ENCODE assay signal across 14 cellular contexts in the genomic region with DNA sequence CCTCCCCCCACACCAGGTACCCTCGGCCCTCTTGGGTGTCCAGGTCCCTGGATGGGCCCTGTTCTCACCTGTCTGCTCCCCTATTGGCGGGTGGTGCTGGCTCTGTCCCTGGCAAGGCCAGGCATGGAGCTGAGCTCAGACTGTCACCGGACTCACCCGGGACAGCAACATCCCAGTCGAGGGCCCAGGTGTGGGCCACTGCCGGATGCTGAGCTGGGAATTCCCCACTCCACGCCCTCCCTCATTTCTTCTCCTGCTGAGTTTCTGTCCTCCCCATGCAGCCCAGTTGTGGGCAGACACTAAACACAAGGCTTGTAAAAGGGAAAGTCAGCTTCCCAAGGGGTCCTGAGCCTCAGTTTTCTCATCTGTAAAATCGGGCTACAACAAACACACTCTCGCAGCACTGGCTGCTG. TPM values are rescaled to one million over a fixed set of nuclear protein-coding genes. Genes with fewer than 3 reads are reported as not detected.
A peak's percentile ranks its signal among the peaks of the same experiment; 100 is the strongest.
DNase-seq lines count a peak whose midpoint lies in the region; ATAC-seq, FAIRE-seq and TF ChIP-seq lines count a peak whose summit lies in the region.
"Had no signal": no experiment of that assay in that cellular context is flagged by ENCODE, and none has a peak within 500 bp of the region (broad histone marks: within the 10 kb centered on the region; RNA-seq: fewer than 3 reads in every experiment).

No MANE protein-coding gene starts in this region.

- no peak overlapping the region for H3K4me2 ChIP-seq in HepG2 (ENCODE audit: low read depth, low read length)

- POLR2A ChIA-PET in HepG2 (lab: Yijun Ruan, JAX) = no interaction called here
- POLR2A ChIA-PET in activated naive CD8-positive, alpha-beta T cell treated with anti-CD3 and anti-CD28 coated beads, Interleukin-2, amount 10 ng/mL, durations not matched to agents 7 days and 5 days (lab: Charles Lee) = interaction anchor here (0.6 to 1.3 kb wide), 3 partner anchors 34 to 50 kb away, joined by 3 to 5 read pairs (median 3); no protein-coding TSS in a partner anchor

- H3K27ac Mint-ChIP-seq in activated naive CD8-positive, alpha-beta T cell treated with anti-CD3 and anti-CD28 coated beads, Interleukin-2, amount 10 ng/mL, durations not matched to agents 7 days and 5 days = peak overlapping the region; percentile 52

- no peaks in the 10 kb centered on the region for H3K79me2 ChIP-seq in HepG2 (ENCODE audit: insufficient read depth, low read length)

- H3K9me3 ChIP-seq in HepG2 (ENCODE audit: low read length) (no peaks in the 10 kb centered on the region), right lobe of liver (no peaks in the 10 kb centered on the region), mucosa of descending colon (no peaks in the 10 kb centered on the region)
- H3K9me3 ChIP-seq: ascending aorta, testis had no signal

- peaks cover 21% of the 10 kb centered on the region for H3K4me1 Mint-ChIP-seq in activated naive CD8-positive, alpha-beta T cell treated with anti-CD3 and anti-CD28 coated beads, Interleukin-2, amount 10 ng/mL, durations not matched to agents 7 days and 5 days

- TF ChIP-seq CTCF in HepG2 (CRISPR knock-in tag; IDR thresholded peaks at IDR 0.05) = no peak
- TF ChIP-seq CTCF in right lobe of liver (IDR thresholded peaks at IDR 0.05) = no peak
- no peak for TF ChIP-seq CTCF in mucosa of descending colon (IDR thresholded peaks at IDR 0.05)

- BruUV-seq in HepG2 (replicated peaks; lab: Mats Ljungman, UMichigan) = no TSS peak

- WGBS in HepG2 (ENCODE audit: low lambda C conversion rate) = 37% methylated on average over 6 of the region's 9 CpGs
- 79% methylated on average over 3 of the region's 9 CpGs for WGBS in right lobe of liver (ENCODE audit: insufficient coverage, low coverage, low lambda C conversion rate, missing lambda C conversion rate)

- no peak overlapping the region for H3K9ac ChIP-seq in HepG2 (ENCODE audit: insufficient read depth, low read depth, low read length)

- intact Hi-C loops in HepG2 (cut with micrococcal nuclease; ENCODE audit: unreplicated experiment) (loop anchor here (5.0 kb wide), 2 partner anchors 34 to 544 kb away; no protein-coding TSS in a partner anchor), right lobe of liver (cut with DNase I) (no loop called here), mucosa of descending colon (cut with DNase I, micrococcal nuclease) (no loop called here)

- no peak for DNase-seq in HepG2 (ENCODE audit: low spot score)
- no peak for DNase-seq in right lobe of liver
- no peak for DNase-seq in activated naive CD8-positive, alpha-beta T cell treated with anti-CD3 and anti-CD28 coated beads, Interleukin-2, amount 10 ng/mL, durations not matched to agents 7 days and 5 days
- peak; percentile 11 to 56 (median 37) for DNase-seq in mucosa of descending colon
- DNase-seq in NCI-H1092 treated with DMSO at 0.1 percent for 48 hours (lab: John Stamatoyannopoulos, UW) = no peak
- DNase-seq: mesenchymal stem cell, NCI-H1048, testis had no signal

- no peak overlapping the region for H2AFZ ChIP-seq in HepG2 (ENCODE audit: low read length)

- no peak for TF ChIP-seq RAD21 in HepG2 (CRISPR knock-in tag; IDR thresholded peaks at IDR 0.05)

- no peak overlapping the region for H3K27ac ChIP-seq in HepG2 (ENCODE audit: extremely low read length, insufficient read depth, low read length)
- H3K27ac ChIP-seq in right lobe of liver = no peak overlapping the region
- H3K27ac ChIP-seq: ascending aorta, SJSA1, testis had no signal

- no peak overlapping the region for H3K4me3 Mint-ChIP-seq in activated naive CD8-positive, alpha-beta T cell treated with anti-CD3 and anti-CD28 coated beads, Interleukin-2, amount 10 ng/mL, durations not matched to agents 7 days and 5 days

- peaks cover 2% of the 10 kb centered on the region for H3K36me3 Mint-ChIP-seq in activated naive CD8-positive, alpha-beta T cell treated with anti-CD3 and anti-CD28 coated beads, Interleukin-2, amount 10 ng/mL, durations not matched to agents 7 days and 5 days

- H3K4me3 ChIP-seq in HepG2 (replicated peaks in 1 of 3; ENCODE audit: insufficient read depth in 1 of 3, low read depth in 2 of 3, low read length in 3 of 3) = no peak overlapping the region
- no peak overlapping the region for H3K4me3 ChIP-seq in right lobe of liver
- H3K4me3 ChIP-seq in mucosa of descending colon = no peak overlapping the region
- H3K4me3 ChIP-seq: ascending aorta, SJSA1, testis had no signal

- no peak for FAIRE-seq in HepG2 (lab: Jason Lieb, UNC)

- TF ChIP-seq EP300 in HepG2 (IDR thresholded peaks at IDR 0.05; ENCODE audit: low read depth in 2 of 2, low read length in 2 of 2) = no peak
- TF ChIP-seq EP300 in HepG2 (CRISPR knock-in tag; IDR thresholded peaks at IDR 0.05; ENCODE audit: borderline replicate concordance) = no peak

- H3K27me3 Mint-ChIP-seq in activated naive CD8-positive, alpha-beta T cell treated with anti-CD3 and anti-CD28 coated beads, Interleukin-2, amount 10 ng/mL, durations not matched to agents 7 days and 5 days = peaks cover 16% of the 10 kb centered on the region

- TF ChIP-seq POLR2A in HepG2 (IDR thresholded peaks at IDR 0.05; ENCODE audit: insufficient read depth in 1 of 2, low read depth in 2 of 2, low read length in 2 of 2) (no peak), right lobe of liver (IDR thresholded peaks at IDR 0.05) (no peak)

- CTCF ChIA-PET in HepG2 (lab: Yijun Ruan, JAX; ENCODE audit: low intra/inter-chr PET ratio, low total read pairs) = interaction anchor here (4.7 kb wide), 1 partner anchor 34 kb away, joined by 56 read pairs; no protein-coding TSS in a partner anchor

- H3K27me3 ChIP-seq in HepG2 (ENCODE audit: control insufficient read depth in 1 of 2, insufficient read depth in 2 of 2, low read length in 2 of 2) (peaks cover 11 to 49% of the 10 kb centered on the region in 2 experiments; a peak in 4 of 5 replicates), right lobe of liver (peaks cover 4 to 13% of the 10 kb centered on the region in 2 donors)
- H3K27me3 ChIP-seq: testis had no signal

- in situ Hi-C loops in HepG2 (cut with HindIII; ENCODE audit: extremely low pct_ligation_motif_present, low pct_unique_long_range_greater_than_20kb) = loop anchor here (5.0 kb wide), 1 partner anchor 34 kb away; no protein-coding TSS in a partner anchor

- H3K9me3 Mint-ChIP-seq in activated naive CD8-positive, alpha-beta T cell treated with anti-CD3 and anti-CD28 coated beads, Interleukin-2, amount 10 ng/mL, durations not matched to agents 7 days and 5 days = no peaks in the 10 kb centered on the region

- no peaks in the 10 kb centered on the region for H4K20me1 ChIP-seq in HepG2 (ENCODE audit: insufficient read depth, low read length)

- no peak for ATAC-seq in HepG2
- ATAC-seq in right lobe of liver = no peak
- ATAC-seq in activated naive CD8-positive, alpha-beta T cell treated with anti-CD3 and anti-CD28 coated beads, Interleukin-2, amount 10 ng/mL, durations not matched to agents 7 days and 5 days (ENCODE audit: low read depth) = no peak
- ATAC-seq in mucosa of descending colon = no peak
- ATAC-seq in GM19463 (IDR thresholded peaks at IDR 0.05; ENCODE audit: unreplicated experiment) = no peak
- ATAC-seq in GM18502 (IDR thresholded peaks at IDR 0.05; ENCODE audit: poor library complexity, unreplicated experiment) = no peak
- no peak for ATAC-seq in GM19023 (IDR thresholded peaks at IDR 0.05; ENCODE audit: unreplicated experiment)

- H3K36me3 ChIP-seq in HepG2 (replicated peaks in 1 of 2; ENCODE audit: control insufficient read depth in 1 of 2, insufficient read depth in 2 of 2, low read length in 2 of 2) (no peaks in the 10 kb centered on the region), right lobe of liver (peaks cover 0 to 10% (median 7%) of the 10 kb centered on the region in 4 donors), mucosa of descending colon (ENCODE audit: low read depth) (peaks cover 2% of the 10 kb centered on the region)

- peaks cover 40% of the 10 kb centered on the region for H3K4me1 ChIP-seq in HepG2 (ENCODE audit: insufficient read depth, low read length)
- peaks cover 0 to 16% (median 7%) of the 10 kb centered on the region in 4 donors for H3K4me1 ChIP-seq in right lobe of liver
- H3K4me1 ChIP-seq in mucosa of descending colon (ENCODE audit: low read depth) = peaks cover 29% of the 10 kb centered on the region

RNA-seq across cellular contexts. Expression of gene AP5B1, which starts 2.0 kb away (rescaled TPM):
- total RNA-seq in HepG2 (2016; rRNA removed; fragmentation: Illumina TruSeq; extraction: Trizol) (3.8 and 4.4 TPM in 2 replicates), right lobe of liver (10 to 100 TPM in 3 of 6 experiments, 1 to 10 TPM in 3; 5.0 to 13.5 (median 9.7) TPM), mucosa of descending colon (10 to 100 TPM; 21.2 to 21.8 (median 21.3) TPM)
- 0.44 and 0.61 TPM in 2 replicates for total RNA-seq in HepG2 (2016; cell fraction: cytosol; rRNA removed; fragmentation: Illumina TruSeq; extraction: Trizol; ENCODE audit: low read depth)
- total RNA-seq in HepG2 (2016; cell fraction: insoluble cytoplasmic fraction; rRNA removed; fragmentation: Illumina TruSeq; extraction: Trizol) = 2.9 and 4.5 TPM in 2 replicates
- 2.0 and 2.1 TPM in 2 replicates for total RNA-seq in HepG2 (2016; cell fraction: membrane; rRNA removed; fragmentation: Illumina TruSeq; extraction: Trizol)
- total RNA-seq in HepG2 (2016; cell fraction: nucleus; rRNA removed; fragmentation: Illumina TruSeq; extraction: Trizol) = 2.9 and 3.7 TPM in 2 replicates
- polyA plus RNA-seq in HepG2 (2011; rRNA removed) = 1.7 and 2.8 TPM in 2 replicates
- polyA plus RNA-seq in HepG2 (2011; cell fraction: cytosol; rRNA removed) = 1.6 and 2.5 TPM in 2 replicates
- polyA plus RNA-seq in HepG2 (2011; cell fraction: nucleus; rRNA removed) = 6.0 and 6.2 TPM in 2 replicates
- 1.2 and 2.4 TPM in 2 replicates for polyA plus RNA-seq in HepG2 (2012)
- 0.25 and 0.27 TPM in 2 replicates for polyA plus RNA-seq in HepG2 (2016; cell fraction: cytosol; fragmentation: Illumina TruSeq; extraction: Trizol; ENCODE audit: low read depth)
- 2.6 and 2.7 TPM in 2 replicates for polyA plus RNA-seq in HepG2 (2016; cell fraction: insoluble cytoplasmic fraction; fragmentation: Illumina TruSeq; extraction: Trizol; ENCODE audit: low read depth)
- polyA plus RNA-seq in HepG2 (2016; cell fraction: membrane; fragmentation: Illumina TruSeq; extraction: Trizol; ENCODE audit: low read depth) = 0.78 and 0.94 TPM in 2 replicates
- 4.3 and 4.6 TPM in 2 replicates for polyA plus RNA-seq in HepG2 (2016; cell fraction: nucleus; fragmentation: Illumina TruSeq; extraction: Trizol; ENCODE audit: insufficient read depth, low read depth)
- polyA minus RNA-seq in HepG2 (2011; rRNA and poly(A)+ RNA removed; ENCODE audit: low replicate concordance) = 9.8 and 22.8 TPM in 2 replicates
- 3.4 and 4.2 TPM in 2 replicates for polyA minus RNA-seq in HepG2 (2011; cell fraction: cytosol; rRNA and poly(A)+ RNA removed)
- 4.9 and 5.1 TPM in 2 replicates for polyA minus RNA-seq in HepG2 (2011; cell fraction: nucleus; rRNA and poly(A)+ RNA removed)
- total RNA-seq in activated naive CD8-positive, alpha-beta T cell treated with anti-CD3 and anti-CD28 coated beads, Interleukin-2, amount 10 ng/mL, durations not matched to agents 7 days and 5 days = 10 to 100 TPM; 27.9 to 29.0 TPM

RNA-seq across cellular contexts. Expression of gene OVOL1, which starts 4.0 kb away (rescaled TPM):
- not detected in 2 replicates for total RNA-seq in HepG2 (2016; rRNA removed; fragmentation: Illumina TruSeq; extraction: Trizol)
- total RNA-seq in HepG2 (2016; cell fraction: cytosol; rRNA removed; fragmentation: Illumina TruSeq; extraction: Trizol; ENCODE audit: low read depth) = not detected in 2 replicates
- total RNA-seq in HepG2 (2016; cell fraction: insoluble cytoplasmic fraction; rRNA removed; fragmentation: Illumina TruSeq; extraction: Trizol) = not detected in 2 replicates
- total RNA-seq in HepG2 (2016; cell fraction: membrane; rRNA removed; fragmentation: Illumina TruSeq; extraction: Trizol) = not detected in 2 replicates
- not detected in 2 replicates for total RNA-seq in HepG2 (2016; cell fraction: nucleus; rRNA removed; fragmentation: Illumina TruSeq; extraction: Trizol)
- polyA plus RNA-seq in HepG2 (2011; rRNA removed) = 0.01 and 0.04 TPM in 2 replicates
- polyA plus RNA-seq in HepG2 (2011; cell fraction: cytosol; rRNA removed) = not detected in 2 replicates
- polyA plus RNA-seq in HepG2 (2011; cell fraction: nucleus; rRNA removed) = 0.03 TPM in 1 of 2 replicates, not detected in the other
- not detected in 2 replicates for polyA plus RNA-seq in HepG2 (2012)
- not detected in 2 replicates for polyA plus RNA-seq in HepG2 (2016; cell fraction: cytosol; fragmentation: Illumina TruSeq; extraction: Trizol; ENCODE audit: low read depth)
- polyA plus RNA-seq in HepG2 (2016; cell fraction: insoluble cytoplasmic fraction; fragmentation: Illumina TruSeq; extraction: Trizol; ENCODE audit: low read depth) = not detected in 2 replicates
- not detected in 2 replicates for polyA plus RNA-seq in HepG2 (2016; cell fraction: membrane; fragmentation: Illumina TruSeq; extraction: Trizol; ENCODE audit: low read depth)
- polyA plus RNA-seq in HepG2 (2016; cell fraction: nucleus; fragmentation: Illumina TruSeq; extraction: Trizol; ENCODE audit: insufficient read depth, low read depth) = not detected in 2 replicates
- not detected in 2 replicates for polyA minus RNA-seq in HepG2 (2011; rRNA and poly(A)+ RNA removed; ENCODE audit: low replicate concordance)
- polyA minus RNA-seq in HepG2 (2011; cell fraction: cytosol; rRNA and poly(A)+ RNA removed) = not detected in 2 replicates
- polyA minus RNA-seq in HepG2 (2011; cell fraction: nucleus; rRNA and poly(A)+ RNA removed) = not detected in 2 replicates
- total RNA-seq in right lobe of liver = not detected
- under 1 TPM; 0.14 to 0.17 TPM for total RNA-seq in activated naive CD8-positive, alpha-beta T cell treated with anti-CD3 and anti-CD28 coated beads, Interleukin-2, amount 10 ng/mL, durations not matched to agents 7 days and 5 days
- total RNA-seq in mucosa of descending colon = 10 to 100 TPM; 16.5 to 48.6 (median 34.3) TPM
- total RNA-seq: ascending aorta, Daoy, SJSA1 had no signal

RNA-seq across cellular contexts. Expression of gene SNX32, which starts 50.9 kb away (rescaled TPM):
- total RNA-seq in HepG2 (2016; rRNA removed; fragmentation: Illumina TruSeq; extraction: Trizol) (0.09 TPM in 1 of 2 replicates, not detected in the other), right lobe of liver (under 1 TPM in 3 of 6 experiments, not detected in 3; 0.16 to 0.37 (median 0.31) TPM), mucosa of descending colon (1 to 10 TPM; 1.1 to 9.4 (median 1.4) TPM)
- not detected in 2 replicates for total RNA-seq in HepG2 (2016; cell fraction: cytosol; rRNA removed; fragmentation: Illumina TruSeq; extraction: Trizol; ENCODE audit: low read depth)
- total RNA-seq in HepG2 (2016; cell fraction: insoluble cytoplasmic fraction; rRNA removed; fragmentation: Illumina TruSeq; extraction: Trizol) = 0.17 TPM in 1 of 2 replicates, not detected in the other
- not detected in 2 replicates for total RNA-seq in HepG2 (2016; cell fraction: membrane; rRNA removed; fragmentation: Illumina TruSeq; extraction: Trizol)
- total RNA-seq in HepG2 (2016; cell fraction: nucleus; rRNA removed; fragmentation: Illumina TruSeq; extraction: Trizol) = 0.16 TPM in 1 of 2 replicates, not detected in the other
- 0.29 and 0.34 TPM in 2 replicates for polyA plus RNA-seq in HepG2 (2011; rRNA removed)
- polyA plus RNA-seq in HepG2 (2011; cell fraction: cytosol; rRNA removed) = 0.08 and 0.30 TPM in 2 replicates
- 4.2 and 5.7 TPM in 2 replicates for polyA plus RNA-seq in HepG2 (2011; cell fraction: nucleus; rRNA removed)
- 0.19 and 0.35 TPM in 2 replicates for polyA plus RNA-seq in HepG2 (2012)
- 0.17 TPM in 1 of 2 replicates, not detected in the other for polyA plus RNA-seq in HepG2 (2016; cell fraction: cytosol; fragmentation: Illumina TruSeq; extraction: Trizol; ENCODE audit: low read depth)
- polyA plus RNA-seq in HepG2 (2016; cell fraction: insoluble cytoplasmic fraction; fragmentation: Illumina TruSeq; extraction: Trizol; ENCODE audit: low read depth) = 0.19 TPM in 1 of 2 replicates, not detected in the other
- 0.08 and 0.22 TPM in 2 replicates for polyA plus RNA-seq in HepG2 (2016; cell fraction: membrane; fragmentation: Illumina TruSeq; extraction: Trizol; ENCODE audit: low read depth)
- 0.52 and 0.55 TPM in 2 replicates for polyA plus RNA-seq in HepG2 (2016; cell fraction: nucleus; fragmentation: Illumina TruSeq; extraction: Trizol; ENCODE audit: insufficient read depth, low read depth)
- 0.30 and 0.86 TPM in 2 replicates for polyA minus RNA-seq in HepG2 (2011; rRNA and poly(A)+ RNA removed; ENCODE audit: low replicate concordance)
- not detected in 2 replicates for polyA minus RNA-seq in HepG2 (2011; cell fraction: cytosol; rRNA and poly(A)+ RNA removed)
- 0.75 and 1.4 TPM in 2 replicates for polyA minus RNA-seq in HepG2 (2011; cell fraction: nucleus; rRNA and poly(A)+ RNA removed)
- total RNA-seq in activated naive CD8-positive, alpha-beta T cell treated with anti-CD3 and anti-CD28 coated beads, Interleukin-2, amount 10 ng/mL, durations not matched to agents 7 days and 5 days = 1 to 10 TPM; 2.6 to 3.6 TPM
- total RNA-seq: ascending aorta, Daoy had no signal

Comparison
In these comparisons a context has a peak if more than half of its experiments do, and no peak if none do; other contexts are left out.
1. DNase-seq: peak in mucosa of descending colon (3 of 3); none in HepG2 (single experiment), right lobe of liver (0 of 3), activated naive CD8-positive, alpha-beta T cell treated with anti-CD3 and anti-CD28 coated beads, Interleukin-2, amount 10 ng/mL, durations not matched to agents 7 days and 5 days (single experiment) and NCI-H1092 treated with DMSO at 0.1 percent for 48 hours (single experiment).
2. RNA of gene OVOL1, which starts 4.0 kb away (total RNA-seq): 16.5 to 48.6 TPM in mucosa of descending colon; 0.14 to 0.17 TPM in activated naive CD8-positive, alpha-beta T cell treated with anti-CD3 and anti-CD28 coated beads, Interleukin-2, amount 10 ng/mL, durations not matched to agents 7 days and 5 days, not detected in right lobe of liver and not detected in HepG2; every median in the first group is over 10 times any median in the second.